ENCODE assay signal across 24 cellular contexts in genomic region chr4:90292438-90292837, GRCh38.
"Had no signal": no experiment of that assay in that cellular context is flagged by ENCODE, and none has a peak within 500 bp of the region (broad histone marks: within the 10 kb centered on the region; RNA-seq: fewer than 3 reads in every experiment).

No MANE protein-coding gene starts in this region.

- H3K36me3 Mint-ChIP-seq: mesothelial cell of epicardium; naive B cell; naive thymus-derived CD8-positive, alpha-beta T cell had no signal

- H3K36me3 ChIP-seq: esophagus squamous epithelium, gastrocnemius medialis, heart right ventricle, left lung, lower lobe of right lung had no signal

- H3K4me3 Mint-ChIP-seq: mesothelial cell of epicardium; naive B cell; naive thymus-derived CD8-positive, alpha-beta T cell had no signal

- FAIRE-seq: endothelial cell of umbilical vein, keratinocyte had no signal

- H3K27me3 ChIP-seq: dorsolateral prefrontal cortex, esophagus squamous epithelium, gastrocnemius medialis, heart right ventricle, left lung had no signal

- H3K27ac Mint-ChIP-seq: mesothelial cell of epicardium; naive B cell; naive thymus-derived CD8-positive, alpha-beta T cell had no signal

- H3K4me1 ChIP-seq: esophagus squamous epithelium, gastrocnemius medialis, heart right ventricle, left lung, lower lobe of right lung had no signal

- H3K27ac ChIP-seq: coronary artery, dorsolateral prefrontal cortex, esophagus squamous epithelium, gastrocnemius medialis, heart right ventricle, left lung, lower lobe of right lung had no signal

- H3K9me3 ChIP-seq: esophagus squamous epithelium, gastrocnemius medialis, left lung, lower lobe of right lung, mucosa of descending colon had no signal

- ATAC-seq: gastrocnemius medialis; heart right ventricle; left cardiac atrium; left lung; left ventricle myocardium superior; lower lobe of right lung; mucosa of descending colon; naive thymus-derived CD8-positive, alpha-beta T cell had no signal

- H3K4me1 Mint-ChIP-seq: mesothelial cell of epicardium; naive thymus-derived CD8-positive, alpha-beta T cell had no signal

- H3K4me3 ChIP-seq: coronary artery, dorsolateral prefrontal cortex, esophagus squamous epithelium, gastrocnemius medialis, heart right ventricle, left lung, lower lobe of right lung, mucosa of descending colon had no signal

- H3K9me3 Mint-ChIP-seq: mesothelial cell of epicardium; naive thymus-derived CD8-positive, alpha-beta T cell had no signal

- H3K27me3 Mint-ChIP-seq: naive B cell; naive thymus-derived CD8-positive, alpha-beta T cell had no signal

- DNase-seq: dermis blood vessel endothelial cell; dorsolateral prefrontal cortex; effector CD4-positive, alpha-beta T cell; effector memory CD4-positive, alpha-beta T cell; esophagus squamous epithelium; foreskin fibroblast; foreskin melanocyte; gastrocnemius medialis; glutamatergic neuron; head of caudate nucleus; heart right ventricle; hippocampal formation; left cardiac atrium; left lung; left ventricle myocardium superior; lower lobe of right lung; mesenchymal stem cell; mucosa of descending colon; naive B cell; naive thymus-derived CD8-positive, alpha-beta T cell had no signal
